ENCODE assay signal across 24 cellular contexts in the genomic region with DNA sequence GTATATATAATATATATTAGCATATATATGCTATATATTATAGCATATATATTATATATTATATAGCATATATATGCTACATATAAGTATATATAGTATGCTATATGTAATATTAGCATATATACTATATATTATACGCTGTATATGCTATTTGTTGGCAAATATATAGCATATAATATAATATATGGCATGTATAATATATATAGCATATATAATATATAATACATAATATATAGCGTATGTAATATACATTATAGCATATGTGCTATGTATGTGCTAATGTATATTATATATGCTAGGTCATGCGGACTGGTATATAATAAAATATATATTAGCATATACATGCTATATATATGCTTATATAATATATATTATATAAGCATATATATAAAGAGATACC.
"Had no signal": no experiment of that assay in that cellular context is flagged by ENCODE, and none has a peak within 500 bp of the region (broad histone marks: within the 10 kb centered on the region; RNA-seq: fewer than 3 reads in every experiment).

No MANE protein-coding gene starts in this region.

- DNase-seq: activated CD4-positive, alpha-beta T cell treated with anti-CD3 and anti-CD28 coated beads, Interleukin-2, amount 10 ng/mL, durations not matched to agents 24 days and 14 days; activated CD4-positive, CD25-positive, alpha-beta regulatory T cell; activated CD4-positive, CD25-positive, alpha-beta regulatory T cell treated with anti-CD3 and anti-CD28 coated beads, Interleukin-2, amount 50 U/mL, for 72 hours; activated CD8-positive, alpha-beta memory T cell treated with anti-CD3 and anti-CD28 coated beads, Interleukin-2, amount 10 ng/mL, durations not matched to agents 7 days and 5 days; activated CD8-positive, alpha-beta T cell treated with anti-CD3 and anti-CD28 coated beads, Interleukin-2, amount 10 ng/mL, durations not matched to agents 7 days and 5 days; activated effector memory CD4-positive, alpha-beta T cell treated with anti-CD3 and anti-CD28 coated beads, Interleukin-2, amount 50 U/mL, for 16 hours; activated naive CD4-positive, alpha-beta T cell treated with anti-CD3 and anti-CD28 coated beads for 36 hours; activated naive CD8-positive, alpha-beta T cell treated with anti-CD3 and anti-CD28 coated beads for 36 hours; activated T-cell treated with anti-CD3 and anti-CD28 coated beads, Interleukin-2, amount 50 U/mL, for 1 hour; adrenal gland; amygdala; aorta; body of pancreas; caudate nucleus; dorsolateral prefrontal cortex; effector memory CD8-positive, alpha-beta T cell; esophagus squamous epithelium; foreskin melanocyte; T-helper 9 cell had no signal

- H3K4me1 ChIP-seq: adrenal gland, body of pancreas had no signal

- H3K27ac ChIP-seq: adrenal gland, body of pancreas, coronary artery, epithelial cell of prostate, esophagus squamous epithelium, gastroesophageal sphincter had no signal

- FAIRE-seq: endometrium, endothelial cell of umbilical vein had no signal

- H3K4me3 ChIP-seq: adrenal gland, body of pancreas, coronary artery, dorsolateral prefrontal cortex, esophagus squamous epithelium, gastroesophageal sphincter had no signal

- H3K27me3 ChIP-seq: adrenal gland, body of pancreas, dorsolateral prefrontal cortex, esophagus squamous epithelium, gastroesophageal sphincter had no signal

- H3K9me3 ChIP-seq: adrenal gland, body of pancreas, esophagus squamous epithelium, gastroesophageal sphincter had no signal
